Comparison of ENCODE assay signal across 7 cellular contexts in the genomic region with DNA sequence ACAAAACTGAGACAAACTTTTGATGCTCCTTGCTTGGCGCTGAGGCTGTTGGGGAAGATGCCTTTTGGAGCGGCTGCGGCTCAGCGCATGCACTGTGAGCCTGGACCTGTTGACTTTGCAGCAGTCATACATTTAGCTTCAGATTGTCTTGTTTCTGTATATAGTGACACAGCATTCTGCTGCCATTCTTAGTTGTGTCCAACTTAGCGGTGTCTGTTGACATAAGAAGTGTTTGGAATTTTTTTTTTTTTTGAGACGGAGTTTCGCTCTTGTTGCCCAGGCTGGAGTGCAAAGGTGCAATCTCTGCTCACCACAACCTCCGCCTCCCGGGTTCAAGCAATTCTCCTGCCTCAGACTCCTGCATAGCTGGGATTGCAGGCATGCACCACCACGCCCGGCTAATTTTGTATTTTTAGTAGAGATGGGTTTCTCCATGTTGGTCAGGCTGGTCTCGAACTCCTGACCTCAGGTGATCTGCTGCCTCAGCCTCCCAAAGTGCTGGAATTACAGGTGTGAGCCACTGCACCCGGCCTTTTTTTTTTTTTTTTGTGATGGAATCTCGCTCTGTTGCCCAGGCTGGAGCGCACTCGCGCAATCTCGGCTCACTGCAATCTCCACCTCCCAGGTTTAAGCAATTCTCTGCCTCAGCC. TPM values are rescaled to one million over a fixed set of nuclear protein-coding genes. Genes with fewer than 3 reads are reported as not detected.
DNase-seq lines count a peak whose midpoint lies in the region; ATAC-seq and TF ChIP-seq lines count a peak whose summit lies in the region.
"Not testable (repeated sequence)": the region's sequence is repeated elsewhere in the genome, so short reads cannot be mapped to it uniquely, and the experiment has no call there.

No MANE protein-coding gene starts in this region.

- H3K14ac ChIP-seq in neuronal stem cell (ENCODE audit: low read length) = not testable (repeated sequence)

- not testable (repeated sequence) for H3K36me3 ChIP-seq in Caco-2 (ENCODE audit: control insufficient read depth, insufficient read depth, low read length); neuronal stem cell (replicated peaks in 1 of 2; ENCODE audit: control insufficient read depth in 2 of 2, insufficient read depth in 2 of 2, low read length in 2 of 2)

- peaks cover 23% of the 10 kb centered on the region for H3K4me1 ChIP-seq in Caco-2
- H3K4me1 ChIP-seq in neuronal stem cell (ENCODE audit: control insufficient read depth in 2 of 2, insufficient read depth in 1 of 2, low read depth in 1 of 2, low read length in 2 of 2) = not testable (repeated sequence)

- not testable (repeated sequence) for H3K4ac ChIP-seq in neuronal stem cell (ENCODE audit: low read length)

- not testable (repeated sequence) for H3K9me3 ChIP-seq in Caco-2; neuronal stem cell (replicated peaks in 1 of 2; ENCODE audit: control insufficient read depth in 2 of 2, insufficient read depth in 1 of 2, low read depth in 1 of 2, low read length in 2 of 2)

- not testable (repeated sequence) for H3K27me3 ChIP-seq in Caco-2 (replicated peaks; ENCODE audit: control insufficient read depth, insufficient read depth, low read length); neuronal stem cell (ENCODE audit: control insufficient read depth in 3 of 3, insufficient read depth in 3 of 3, low read depth in 1 of 3, low read length in 3 of 3)

- peak overlapping the region; percentile 42 for H3K27ac Mint-ChIP-seq in Caco-2 (ENCODE audit: unreplicated experiment)
- H3K27ac Mint-ChIP-seq in T-helper 2 cell treated with Interferon-gamma antibody and Interleukin-4, amounts not matched to agents 5 μg/mL and 100 μg/mL, for 36 hours = peak overlapping the region; percentile 92
- peak overlapping the region; percentile 93 for H3K27ac Mint-ChIP-seq in activated CD4-positive, alpha-beta memory T cell treated with anti-CD3 and anti-CD28 coated beads, Interleukin-2, amount 10 ng/mL, durations not matched to agents 7 days and 5 days
- H3K27ac Mint-ChIP-seq in activated T-helper 1 cell treated with anti-CD3 and anti-CD28 coated beads, Interleukin-12 subunit alpha, Interleukin-12 subunit beta, Interleukin-2, Interleukin-4 antibody, amounts not matched to agents 30 ng/mL and 10 ng/mL and 1 ng/mL, durations not matched to agents 14 hours and 24 hours and 36 hours = peak overlapping the region; percentile 27
- H3K27ac Mint-ChIP-seq in activated naive CD8-positive, alpha-beta T cell treated with anti-CD3 and anti-CD28 coated beads, Interleukin-2, amount 10 ng/mL, durations not matched to agents 7 days and 5 days = peak overlapping the region; percentile 35

- H3K23ac ChIP-seq in neuronal stem cell (ENCODE audit: low read depth, low read length, poor library complexity) = not testable (repeated sequence)

- CTCF ChIA-PET in Caco-2 (lab: Charles Lee) = not testable (repeated sequence)
- CTCF ChIA-PET in activated CD4-positive, alpha-beta memory T cell treated with anti-CD3 and anti-CD28 coated beads, Interleukin-2, amount 10 ng/mL, durations not matched to agents 7 days and 5 days (lab: Charles Lee) = interaction anchor here (1.2 to 2.6 kb wide), 2 partner anchors 14 to 80 kb away, joined by 4 to 14 read pairs; no protein-coding TSS in a partner anchor

- H2BK12ac ChIP-seq in neuronal stem cell (ENCODE audit: low read length) = not testable (repeated sequence)

- BruUV-seq in Caco-2 (replicated peaks; lab: Mats Ljungman, UMichigan) = not testable (repeated sequence)

- no CpG with 5 or more reads among the region's 18 CpGs for WGBS in neuronal stem cell (ENCODE audit: extremely low coverage in 2 of 2, insufficient read length in 2 of 2, insufficient replicate concordance in 1 of 2), 2 donors

- H2BK120ac ChIP-seq in neuronal stem cell (ENCODE audit: low read depth, low read length) = not testable (repeated sequence)

- POLR2A ChIA-PET in Caco-2 (lab: Charles Lee) = interaction anchor here (0.8 kb wide), 1 partner anchor 14 kb away, joined by 3 read pairs; no protein-coding TSS in a partner anchor
- POLR2A ChIA-PET in activated CD4-positive, alpha-beta memory T cell treated with anti-CD3 and anti-CD28 coated beads, Interleukin-2, amount 10 ng/mL, durations not matched to agents 7 days and 5 days (lab: Charles Lee) = interaction anchor here (3.2 to 16.3 kb wide), 3 partner anchors 15 to 90 kb away, joined by 22 to 770 read pairs (median 238); a partner anchor contains a TSS
- POLR2A ChIA-PET in activated naive CD8-positive, alpha-beta T cell treated with anti-CD3 and anti-CD28 coated beads, Interleukin-2, amount 10 ng/mL, durations not matched to agents 7 days and 5 days (lab: Charles Lee) = interaction anchor here (2.8 to 3.1 kb wide), 3 partner anchors 14 to 90 kb away, joined by 16 to 33 read pairs (median 21); no protein-coding TSS in a partner anchor

- intact Hi-C loops in Caco-2 (cut with micrococcal nuclease; ENCODE audit: unreplicated experiment); activated T-helper 1 cell treated with anti-CD3 and anti-CD28 coated beads, Interleukin-12 subunit alpha, Interleukin-12 subunit beta, Interleukin-2, Interleukin-4 antibody, amounts not matched to agents 30 ng/mL and 10 ng/mL and 1 ng/mL, durations not matched to agents 14 hours and 24 hours and 36 hours (cut with micrococcal nuclease): not testable (repeated sequence)

- not testable (repeated sequence) for H2BK15ac ChIP-seq in neuronal stem cell (ENCODE audit: low read length)

- TF ChIP-seq CTCF in Caco-2 (IDR thresholded peaks at IDR 0.05; ENCODE audit: insufficient read depth in 1 of 2, low read depth in 1 of 2, low read length in 1 of 2, severe bottlenecking in 1 of 2, unreplicated experiment in 1 of 2) = not testable (repeated sequence)

- not testable (repeated sequence) for H3K9me3 Mint-ChIP-seq in Caco-2 (ENCODE audit: unreplicated experiment); T-helper 2 cell treated with Interferon-gamma antibody and Interleukin-4, amounts not matched to agents 5 μg/mL and 100 μg/mL, for 36 hours; activated CD4-positive, alpha-beta memory T cell treated with anti-CD3 and anti-CD28 coated beads, Interleukin-2, amount 10 ng/mL, durations not matched to agents 7 days and 5 days; activated T-helper 1 cell treated with anti-CD3 and anti-CD28 coated beads, Interleukin-12 subunit alpha, Interleukin-12 subunit beta, Interleukin-2, Interleukin-4 antibody, amounts not matched to agents 30 ng/mL and 10 ng/mL and 1 ng/mL, durations not matched to agents 14 hours and 24 hours and 36 hours; activated naive CD8-positive, alpha-beta T cell treated with anti-CD3 and anti-CD28 coated beads, Interleukin-2, amount 10 ng/mL, durations not matched to agents 7 days and 5 days

- H2AFZ ChIP-seq in neuronal stem cell (ENCODE audit: low read length) = peak overlapping the region; percentile 40

- peak overlapping the region; percentile 34 for H3K4me3 Mint-ChIP-seq in Caco-2 (ENCODE audit: unreplicated experiment)
- H3K4me3 Mint-ChIP-seq in T-helper 2 cell treated with Interferon-gamma antibody and Interleukin-4, amounts not matched to agents 5 μg/mL and 100 μg/mL, for 36 hours = peak overlapping the region; percentile 43
- not testable (repeated sequence) for H3K4me3 Mint-ChIP-seq in activated CD4-positive, alpha-beta memory T cell treated with anti-CD3 and anti-CD28 coated beads, Interleukin-2, amount 10 ng/mL, durations not matched to agents 7 days and 5 days; activated T-helper 1 cell treated with anti-CD3 and anti-CD28 coated beads, Interleukin-12 subunit alpha, Interleukin-12 subunit beta, Interleukin-2, Interleukin-4 antibody, amounts not matched to agents 30 ng/mL and 10 ng/mL and 1 ng/mL, durations not matched to agents 14 hours and 24 hours and 36 hours; activated naive CD8-positive, alpha-beta T cell treated with anti-CD3 and anti-CD28 coated beads, Interleukin-2, amount 10 ng/mL, durations not matched to agents 7 days and 5 days

- H2AK5ac ChIP-seq in neuronal stem cell (ENCODE audit: low read depth, low read length) = not testable (repeated sequence)

- not testable (repeated sequence) for H3K18ac ChIP-seq in neuronal stem cell (ENCODE audit: low read length)

- H3K27me3 Mint-ChIP-seq in Caco-2 (ENCODE audit: insufficient read depth, unreplicated experiment); T-helper 2 cell treated with Interferon-gamma antibody and Interleukin-4, amounts not matched to agents 5 μg/mL and 100 μg/mL, for 36 hours (ENCODE audit: low read depth); activated CD4-positive, alpha-beta memory T cell treated with anti-CD3 and anti-CD28 coated beads, Interleukin-2, amount 10 ng/mL, durations not matched to agents 7 days and 5 days; activated T-helper 1 cell treated with anti-CD3 and anti-CD28 coated beads, Interleukin-12 subunit alpha, Interleukin-12 subunit beta, Interleukin-2, Interleukin-4 antibody, amounts not matched to agents 30 ng/mL and 10 ng/mL and 1 ng/mL, durations not matched to agents 14 hours and 24 hours and 36 hours (ENCODE audit: insufficient read depth); activated naive CD8-positive, alpha-beta T cell treated with anti-CD3 and anti-CD28 coated beads, Interleukin-2, amount 10 ng/mL, durations not matched to agents 7 days and 5 days: not testable (repeated sequence)

- not testable (repeated sequence) for H4K8ac ChIP-seq in neuronal stem cell (ENCODE audit: low read depth, low read length)

- not testable (repeated sequence) for H3K4me2 ChIP-seq in neuronal stem cell (ENCODE audit: insufficient read depth, low read length, poor library complexity, severe bottlenecking)

- not testable (repeated sequence) for H4K91ac ChIP-seq in neuronal stem cell (ENCODE audit: low read depth, low read length, poor library complexity)

- H3K79me1 ChIP-seq in neuronal stem cell (ENCODE audit: low read depth, low read length) = not testable (repeated sequence)

- not testable (repeated sequence) for H3K27ac ChIP-seq in neuronal stem cell (replicated peaks; ENCODE audit: low read length)

- H3K4me1 Mint-ChIP-seq in Caco-2 (ENCODE audit: low read depth, unreplicated experiment) = peaks cover 17% of the 10 kb centered on the region
- H3K4me1 Mint-ChIP-seq in T-helper 2 cell treated with Interferon-gamma antibody and Interleukin-4, amounts not matched to agents 5 μg/mL and 100 μg/mL, for 36 hours (ENCODE audit: low read depth) = peaks cover 67% of the 10 kb centered on the region
- peaks cover 84% of the 10 kb centered on the region for H3K4me1 Mint-ChIP-seq in activated CD4-positive, alpha-beta memory T cell treated with anti-CD3 and anti-CD28 coated beads, Interleukin-2, amount 10 ng/mL, durations not matched to agents 7 days and 5 days
- H3K4me1 Mint-ChIP-seq in activated T-helper 1 cell treated with anti-CD3 and anti-CD28 coated beads, Interleukin-12 subunit alpha, Interleukin-12 subunit beta, Interleukin-2, Interleukin-4 antibody, amounts not matched to agents 30 ng/mL and 10 ng/mL and 1 ng/mL, durations not matched to agents 14 hours and 24 hours and 36 hours (ENCODE audit: low read depth) = peaks cover 75% of the 10 kb centered on the region
- peaks cover 66% of the 10 kb centered on the region for H3K4me1 Mint-ChIP-seq in activated naive CD8-positive, alpha-beta T cell treated with anti-CD3 and anti-CD28 coated beads, Interleukin-2, amount 10 ng/mL, durations not matched to agents 7 days and 5 days

- peak in 1 of 2 experiments; percentile 30 for DNase-seq in Caco-2
- DNase-seq in T-helper 2 cell treated with Interferon-gamma antibody and Interleukin-4, amounts not matched to agents 5 μg/mL and 100 μg/mL, for 36 hours (ENCODE audit: low spot score); activated CD4-positive, alpha-beta memory T cell treated with anti-CD3 and anti-CD28 coated beads, Interleukin-2, amount 10 ng/mL, durations not matched to agents 7 days and 5 days; activated T-helper 1 cell treated with anti-CD3 and anti-CD28 coated beads, Interleukin-12 subunit alpha, Interleukin-12 subunit beta, Interleukin-2, Interleukin-4 antibody, amounts not matched to agents 30 ng/mL and 10 ng/mL and 1 ng/mL, durations not matched to agents 14 hours and 24 hours and 36 hours (ENCODE audit: low spot score); activated naive CD8-positive, alpha-beta T cell treated with anti-CD3 and anti-CD28 coated beads, Interleukin-2, amount 10 ng/mL, durations not matched to agents 7 days and 5 days; left lobe of liver (ENCODE audit: low spot score); neuronal stem cell (ENCODE audit: low spot score): not testable (repeated sequence)

- H2BK5ac ChIP-seq in neuronal stem cell (ENCODE audit: low read length) = not testable (repeated sequence)

- H3K4me3 ChIP-seq in Caco-2 (ENCODE audit: low read depth, low read length); neuronal stem cell (ENCODE audit: low read length in 2 of 2): not testable (repeated sequence)

- H3K9ac ChIP-seq in neuronal stem cell (ENCODE audit: low read depth, low read length, poor library complexity) = not testable (repeated sequence)

- not testable (repeated sequence) for ATAC-seq in activated naive CD8-positive, alpha-beta T cell treated with anti-CD3 and anti-CD28 coated beads, Interleukin-2, amount 10 ng/mL, durations not matched to agents 7 days and 5 days (ENCODE audit: low read depth)
- ATAC-seq in left lobe of liver = peak; percentile 36

- H3K36me3 Mint-ChIP-seq in Caco-2 (ENCODE audit: insufficient read depth, unreplicated experiment); activated CD4-positive, alpha-beta memory T cell treated with anti-CD3 and anti-CD28 coated beads, Interleukin-2, amount 10 ng/mL, durations not matched to agents 7 days and 5 days (ENCODE audit: low read depth); activated T-helper 1 cell treated with anti-CD3 and anti-CD28 coated beads, Interleukin-12 subunit alpha, Interleukin-12 subunit beta, Interleukin-2, Interleukin-4 antibody, amounts not matched to agents 30 ng/mL and 10 ng/mL and 1 ng/mL, durations not matched to agents 14 hours and 24 hours and 36 hours (ENCODE audit: low read depth); activated naive CD8-positive, alpha-beta T cell treated with anti-CD3 and anti-CD28 coated beads, Interleukin-2, amount 10 ng/mL, durations not matched to agents 7 days and 5 days: not testable (repeated sequence)
- H3K36me3 Mint-ChIP-seq in T-helper 2 cell treated with Interferon-gamma antibody and Interleukin-4, amounts not matched to agents 5 μg/mL and 100 μg/mL, for 36 hours (ENCODE audit: low read depth) = peaks cover 15% of the 10 kb centered on the region

RNA-seq across cellular contexts. Expression of a gene that starts 17.5 kb away (rescaled TPM):
- 49.7 and 50.1 TPM in 2 replicates for total RNA-seq in Caco-2 (2022)
- 100 to 1,000 TPM; 229 to 254 TPM for total RNA-seq in activated CD4-positive, alpha-beta memory T cell treated with anti-CD3 and anti-CD28 coated beads, Interleukin-2, amount 10 ng/mL, durations not matched to agents 7 days and 5 days
- total RNA-seq in activated T-helper 1 cell treated with anti-CD3 and anti-CD28 coated beads, Interleukin-12 subunit alpha, Interleukin-12 subunit beta, Interleukin-2, Interleukin-4 antibody, amounts not matched to agents 30 ng/mL and 10 ng/mL and 1 ng/mL, durations not matched to agents 14 hours and 24 hours and 36 hours = 55.1 and 61.0 TPM in 2 replicates
- total RNA-seq in activated naive CD8-positive, alpha-beta T cell treated with anti-CD3 and anti-CD28 coated beads, Interleukin-2, amount 10 ng/mL, durations not matched to agents 7 days and 5 days = 100 to 1,000 TPM; 154 to 168 TPM
- total RNA-seq in left lobe of liver = 14.1 TPM
- 29.4 TPM for polyA plus RNA-seq in neuronal stem cell (2013, experiment 1 of 2)
- polyA plus RNA-seq in neuronal stem cell (2013, experiment 2 of 2) = 32.4 TPM

Comparison
In these comparisons a context has a peak if more than half of its experiments do, and no peak if none do; other contexts are left out.
1. H3K27ac Mint-ChIP-seq: peak in every context shown above with its lines; median percentile 93 in activated CD4-positive, alpha-beta memory T cell treated with anti-CD3 and anti-CD28 coated beads, Interleukin-2, amount 10 ng/mL, durations not matched to agents 7 days and 5 days; 92 in T-helper 2 cell treated with Interferon-gamma antibody and Interleukin-4, amounts not matched to agents 5 μg/mL and 100 μg/mL, for 36 hours; 42 in Caco-2; 35 in activated naive CD8-positive, alpha-beta T cell treated with anti-CD3 and anti-CD28 coated beads, Interleukin-2, amount 10 ng/mL, durations not matched to agents 7 days and 5 days; 27 in activated T-helper 1 cell treated with anti-CD3 and anti-CD28 coated beads, Interleukin-12 subunit alpha, Interleukin-12 subunit beta, Interleukin-2, Interleukin-4 antibody, amounts not matched to agents 30 ng/mL and 10 ng/mL and 1 ng/mL, durations not matched to agents 14 hours and 24 hours and 36 hours.